Comparison of ENCODE assay signal across 15 cellular contexts in genomic region chr11:102061276-102061675, GRCh38. TPM values are rescaled to one million over a fixed set of nuclear protein-coding genes. Genes with fewer than 3 reads are reported as not detected.
DNase-seq lines count a peak whose midpoint lies in the region; ATAC-seq and TF ChIP-seq lines count a peak whose summit lies in the region.
"Had no signal": no experiment of that assay in that cellular context is flagged by ENCODE, and none has a peak within 500 bp of the region (broad histone marks: within the 10 kb centered on the region; RNA-seq: fewer than 3 reads in every experiment).

No MANE protein-coding gene starts in this region.

- no peaks in the 10 kb centered on the region for H3K36me3 Mint-ChIP-seq in progenitor cell of endocrine pancreas (ENCODE audit: insufficient read depth)

- no peaks in the 10 kb centered on the region for H3K9me3 ChIP-seq in right cardiac atrium (ENCODE audit: control insufficient read depth, low read length)
- H3K9me3 ChIP-seq: gastrocnemius medialis had no signal

- H3K4me3 ChIP-seq in right cardiac atrium (ENCODE audit: low read length), result no peak overlapping the region
- H3K4me3 ChIP-seq: gastrocnemius medialis had no signal

- no peaks in the 10 kb centered on the region for H3K4me1 Mint-ChIP-seq in progenitor cell of endocrine pancreas (ENCODE audit: low read depth)
- H3K4me1 Mint-ChIP-seq: central memory CD8-positive, alpha-beta T cell had no signal

- H3K27me3 Mint-ChIP-seq in progenitor cell of endocrine pancreas, result no peaks in the 10 kb centered on the region

- 24% methylated on average over 2 of the region's 2 CpGs for WGBS in right cardiac atrium

- H3K4me1 ChIP-seq in right cardiac atrium (ENCODE audit: control insufficient read depth, insufficient read depth, low read length), result no peaks in the 10 kb centered on the region
- H3K4me1 ChIP-seq: gastrocnemius medialis had no signal

- peak; percentile 19 for TF ChIP-seq CTCF in progenitor cell of endocrine pancreas (IDR thresholded peaks at IDR 0.05; ENCODE audit: unreplicated experiment)

- no peak overlapping the region for H3K27ac ChIP-seq in right cardiac atrium (ENCODE audit: low read length)
- H3K27ac ChIP-seq: gastrocnemius medialis, RWPE1 had no signal

- peak; percentile 29 to 56 for ATAC-seq in right cardiac atrium

- no peaks in the 10 kb centered on the region for H3K9me3 Mint-ChIP-seq in progenitor cell of endocrine pancreas (ENCODE audit: low read depth)
- H3K9me3 Mint-ChIP-seq: activated T-cell treated with anti-CD3 and anti-CD28 coated beads, Interleukin-2, amount 50 U/mL, for 24 hours; central memory CD8-positive, alpha-beta T cell had no signal

- no peak overlapping the region for H3K27ac Mint-ChIP-seq in progenitor cell of endocrine pancreas
- H3K27ac Mint-ChIP-seq: activated T-cell treated with anti-CD3 and anti-CD28 coated beads, Interleukin-2, amount 50 U/mL, for 24 hours had no signal

- DNase-seq in DMS53 (lab: John Stamatoyannopoulos, UW) (peak; percentile 11), DMS53 treated with DMSO at 0.1 percent for 48 hours (lab: John Stamatoyannopoulos, UW; ENCODE audit: unreplicated experiment) (no peak), amniotic epithelial cell (ENCODE audit: low read depth) (peak; percentile 34), right cardiac atrium (no peak), progenitor cell of endocrine pancreas (ENCODE audit: low spot score, unreplicated experiment) (no peak), A172 (ENCODE audit: low spot score) (no peak), SHP77 (lab: John Stamatoyannopoulos, UW) (no peak)
- no peak for DNase-seq in stimulated activated naive CD4-positive, alpha-beta T cell (lab: John Stamatoyannopoulos, UW)
- DNase-seq: 8988T; activated T-cell treated with anti-CD3 and anti-CD28 coated beads, Interleukin-2, amount 50 U/mL, for 24 hours; gastrocnemius medialis; midbrain; NCI-H2107 had no signal

- intact Hi-C loops in right cardiac atrium (cut with DNase I), result no loop called here

- H3K27me3 ChIP-seq in right cardiac atrium (ENCODE audit: control insufficient read depth, insufficient read depth), result no peaks in the 10 kb centered on the region
- H3K27me3 ChIP-seq: gastrocnemius medialis had no signal

- H3K4me3 Mint-ChIP-seq in progenitor cell of endocrine pancreas (ENCODE audit: low read depth), result no peak overlapping the region
- H3K4me3 Mint-ChIP-seq: activated T-cell treated with anti-CD3 and anti-CD28 coated beads, Interleukin-2, amount 50 U/mL, for 24 hours; central memory CD8-positive, alpha-beta T cell had no signal

RNA-seq across cellular contexts. Expression of gene CFAP300, which starts 14.0 kb away (rescaled TPM):
- total RNA-seq in right cardiac atrium (1 to 10 TPM; 1.1 to 1.7 (median 1.6) TPM), progenitor cell of endocrine pancreas (1.2 and 1.5 TPM in 2 replicates)
- 1.1 TPM for polyA plus RNA-seq in right cardiac atrium
- total RNA-seq in A172 (2014; rRNA removed; shearing (Covaris generic)), result 9.0 and 9.1 TPM in 2 replicates

RNA-seq across cellular contexts. Expression of gene YAP1, which starts 49.0 kb away (rescaled TPM):
- total RNA-seq in right cardiac atrium (100 to 1,000 TPM in 3 of 4 donors, 10 to 100 TPM in 1; 97.4 to 112 (median 106) TPM), progenitor cell of endocrine pancreas (199 and 204 TPM in 2 replicates)
- polyA plus RNA-seq in right cardiac atrium, result 32.0 TPM
- total RNA-seq in A172 (2014; rRNA removed; shearing (Covaris generic)), result 33.2 and 44.5 TPM in 2 replicates

Comparison
In these comparisons a context has a peak if more than half of its experiments do, and no peak if none do; other contexts are left out.
1. DNase-seq: peak in DMS53 (single experiment) and amniotic epithelial cell (single experiment); none in DMS53 treated with DMSO at 0.1 percent for 48 hours (single experiment), right cardiac atrium (0 of 3), progenitor cell of endocrine pancreas (single experiment), stimulated activated naive CD4-positive, alpha-beta T cell (0 of 6), A172 (single experiment) and SHP77 (0 of 2).